ENCODE assay signal across 1 cellular context in the genomic region with DNA sequence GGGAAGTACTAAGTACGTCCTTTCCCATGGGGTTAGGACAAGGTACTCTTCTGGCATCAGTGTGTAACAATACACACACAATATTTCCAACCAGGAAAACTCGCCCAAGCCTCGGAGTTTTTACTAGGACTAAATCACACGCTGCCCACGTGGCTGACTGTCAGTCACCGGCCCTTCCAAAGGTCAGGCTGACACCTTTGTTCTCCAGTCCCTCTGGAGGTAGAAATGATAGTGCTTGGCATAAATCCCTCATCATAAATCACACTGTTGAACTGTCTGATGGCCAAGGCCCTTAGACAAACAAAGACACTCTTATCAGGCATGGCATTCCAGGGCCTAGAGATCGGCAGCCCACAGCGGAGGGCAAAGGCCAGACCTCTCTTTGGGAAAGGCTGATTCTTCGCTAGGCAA.
TF ChIP-seq lines count a peak whose summit lies in the region.

No MANE protein-coding gene starts in this region.

TF ChIP-seq in HepG2, 621 proteins besides CTCF, POLR2A, EP300 and RAD21 (continued from another document and continues in another):
- TF ChIP-seq, protein P1, sequence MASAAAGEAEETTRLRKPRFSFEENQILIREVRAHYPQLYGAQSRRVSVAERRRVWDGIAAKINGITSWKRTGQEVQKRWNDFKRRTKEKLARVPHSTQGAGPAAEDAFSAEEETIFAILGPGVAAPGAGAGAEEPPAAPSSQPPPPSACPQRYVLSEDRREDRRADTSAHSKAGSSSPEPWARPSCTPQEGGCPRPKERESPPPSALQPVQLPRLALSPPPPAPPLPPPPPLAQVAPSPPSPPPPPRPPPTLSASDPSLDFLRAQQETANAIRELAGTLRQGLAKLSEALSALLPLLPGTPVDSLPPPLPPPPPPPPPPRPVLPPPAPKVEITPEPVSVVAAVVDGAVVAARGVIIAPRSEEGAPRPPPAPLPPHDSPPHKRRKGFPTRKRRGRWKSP (CRISPR knock-in tag; IDR thresholded peaks at IDR 0.05): no peak
- TF ChIP-seq HMG20B (CRISPR knock-in tag; conservative IDR thresholded peaks at IDR 0.05): peak; percentile 95
- TF ChIP-seq, protein P2, sequence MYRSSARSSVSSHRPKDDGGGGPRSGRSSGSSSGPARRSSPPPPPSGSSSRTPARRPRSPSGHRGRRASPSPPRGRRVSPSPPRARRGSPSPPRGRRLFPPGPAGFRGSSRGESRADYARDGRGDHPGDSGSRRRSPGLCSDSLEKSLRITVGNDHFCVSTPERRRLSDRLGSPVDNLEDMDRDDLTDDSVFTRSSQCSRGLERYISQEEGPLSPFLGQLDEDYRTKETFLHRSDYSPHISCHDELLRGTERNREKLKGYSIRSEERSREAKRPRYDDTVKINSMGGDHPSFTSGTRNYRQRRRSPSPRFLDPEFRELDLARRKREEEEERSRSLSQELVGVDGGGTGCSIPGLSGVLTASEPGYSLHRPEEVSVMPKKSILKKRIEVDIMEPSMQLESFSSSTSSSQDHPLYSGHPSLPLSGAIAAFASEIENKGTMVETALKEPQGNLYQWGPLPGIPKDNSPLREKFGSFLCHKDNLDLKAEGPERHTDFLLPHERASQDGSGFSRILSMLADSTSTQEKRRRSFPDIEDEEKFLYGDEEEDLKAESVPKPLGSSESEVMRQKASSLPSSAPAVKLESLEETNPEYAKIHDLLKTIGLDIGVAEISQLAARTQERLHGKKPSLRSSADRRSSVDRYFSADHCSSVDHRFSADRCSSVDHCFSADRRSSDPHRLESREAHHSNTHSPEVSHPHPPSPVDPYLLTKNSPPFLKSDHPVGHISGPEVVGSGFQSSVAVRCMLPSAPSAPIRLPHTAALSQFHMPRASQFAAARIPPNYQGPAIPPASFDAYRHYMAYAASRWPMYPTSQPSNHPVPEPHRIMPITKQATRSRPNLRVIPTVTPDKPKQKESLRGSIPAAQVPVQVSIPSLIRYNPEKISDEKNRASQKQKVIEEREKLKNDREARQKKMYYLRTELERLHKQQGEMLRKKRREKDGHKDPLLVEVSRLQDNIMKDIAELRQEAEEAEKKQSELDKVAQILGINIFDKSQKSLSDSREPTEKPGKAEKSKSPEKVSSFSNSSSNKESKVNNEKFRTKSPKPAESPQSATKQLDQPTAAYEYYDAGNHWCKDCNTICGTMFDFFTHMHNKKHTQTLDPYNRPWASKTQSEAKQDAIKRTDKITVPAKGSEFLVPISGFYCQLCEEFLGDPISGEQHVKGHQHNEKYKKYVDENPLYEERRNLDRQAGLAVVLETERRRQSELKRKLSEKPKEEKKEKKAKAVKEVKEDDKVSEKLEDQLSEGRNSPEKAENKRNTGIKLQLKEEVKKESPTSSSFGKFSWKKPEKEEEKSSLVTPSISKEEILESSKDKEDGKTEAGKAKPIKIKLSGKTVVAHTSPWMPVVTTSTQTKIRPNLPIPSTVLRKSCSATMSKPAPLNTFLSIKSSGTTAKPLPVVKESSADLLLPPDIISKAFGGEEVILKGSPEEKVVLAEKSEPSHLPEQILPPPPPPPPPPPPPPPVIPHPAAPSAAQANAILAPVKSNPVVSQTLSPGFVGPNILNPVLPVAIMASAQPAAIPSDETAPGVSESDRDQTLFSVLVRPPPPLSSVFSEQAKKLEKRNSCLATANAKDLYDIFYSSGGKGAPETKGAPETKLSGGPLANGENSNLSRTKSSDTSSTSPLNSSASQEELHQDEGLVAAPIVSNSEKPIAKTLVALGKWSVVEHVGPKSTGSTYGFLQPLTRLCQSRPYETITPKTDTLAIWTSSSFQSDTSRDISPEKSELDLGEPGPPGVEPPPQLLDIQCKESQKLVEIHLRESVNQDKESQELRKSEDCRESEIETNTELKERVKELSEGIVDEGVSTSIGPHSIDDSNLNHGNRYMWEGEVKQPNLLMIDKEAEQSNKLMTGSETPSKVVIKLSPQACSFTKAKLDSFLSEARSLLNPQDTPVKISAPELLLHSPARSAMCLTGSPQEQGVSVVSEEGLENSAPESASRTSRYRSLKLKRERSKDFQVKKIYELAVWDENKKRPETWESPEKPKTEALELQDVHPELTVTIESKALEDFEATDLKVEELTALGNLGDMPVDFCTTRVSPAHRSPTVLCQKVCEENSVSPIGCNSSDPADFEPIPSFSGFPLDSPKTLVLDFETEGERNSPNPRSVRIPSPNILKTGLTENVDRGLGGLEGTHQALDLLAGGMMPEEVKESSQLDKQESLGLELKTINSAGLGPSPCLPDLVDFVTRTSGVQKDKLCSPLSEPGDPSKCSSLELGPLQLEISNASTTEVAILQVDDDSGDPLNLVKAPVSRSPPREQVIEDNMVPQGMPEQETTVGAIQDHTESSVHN (CRISPR knock-in tag; IDR thresholded peaks at IDR 0.05): no peak
- no peak for TF ChIP-seq ARNTL (CRISPR knock-in tag; IDR thresholded peaks at IDR 0.05)
- TF ChIP-seq, protein P3, sequence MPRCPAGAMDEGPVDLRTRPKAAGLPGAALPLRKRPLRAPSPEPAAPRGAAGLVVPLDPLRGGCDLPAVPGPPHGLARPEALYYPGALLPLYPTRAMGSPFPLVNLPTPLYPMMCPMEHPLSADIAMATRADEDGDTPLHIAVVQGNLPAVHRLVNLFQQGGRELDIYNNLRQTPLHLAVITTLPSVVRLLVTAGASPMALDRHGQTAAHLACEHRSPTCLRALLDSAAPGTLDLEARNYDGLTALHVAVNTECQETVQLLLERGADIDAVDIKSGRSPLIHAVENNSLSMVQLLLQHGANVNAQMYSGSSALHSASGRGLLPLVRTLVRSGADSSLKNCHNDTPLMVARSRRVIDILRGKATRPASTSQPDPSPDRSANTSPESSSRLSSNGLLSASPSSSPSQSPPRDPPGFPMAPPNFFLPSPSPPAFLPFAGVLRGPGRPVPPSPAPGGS (CRISPR knock-in tag; IDR thresholded peaks at IDR 0.05): no peak
- TF ChIP-seq ZNF326 (CRISPR knock-in tag; IDR thresholded peaks at IDR 0.05; ENCODE audit: borderline replicate concordance): no peak
- no peak for TF ChIP-seq NFATC3 (CRISPR knock-in tag; IDR thresholded peaks at IDR 0.05)
- peak; percentile 43; the same call in 1 of the 2 replicates for TF ChIP-seq YEATS2 (CRISPR knock-in tag; IDR thresholded peaks at IDR 0.05; ENCODE audit: borderline replicate concordance)
- no peak for TF ChIP-seq ZNF33B (CRISPR knock-in tag; IDR thresholded peaks at IDR 0.05)
- TF ChIP-seq, protein P4, sequence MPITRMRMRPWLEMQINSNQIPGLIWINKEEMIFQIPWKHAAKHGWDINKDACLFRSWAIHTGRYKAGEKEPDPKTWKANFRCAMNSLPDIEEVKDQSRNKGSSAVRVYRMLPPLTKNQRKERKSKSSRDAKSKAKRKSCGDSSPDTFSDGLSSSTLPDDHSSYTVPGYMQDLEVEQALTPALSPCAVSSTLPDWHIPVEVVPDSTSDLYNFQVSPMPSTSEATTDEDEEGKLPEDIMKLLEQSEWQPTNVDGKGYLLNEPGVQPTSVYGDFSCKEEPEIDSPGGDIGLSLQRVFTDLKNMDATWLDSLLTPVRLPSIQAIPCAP (CRISPR knock-in tag; IDR thresholded peaks at IDR 0.05; ENCODE audit: low read depth): no peak
- TF ChIP-seq TOE1 (CRISPR knock-in tag; IDR thresholded peaks at IDR 0.05): no peak
- TF ChIP-seq KLF13 (CRISPR knock-in tag; IDR thresholded peaks at IDR 0.05): no peak
- TF ChIP-seq NBN (conservative IDR thresholded peaks at IDR 0.05): no peak
- no peak for TF ChIP-seq ZNF678 (CRISPR knock-in tag; IDR thresholded peaks at IDR 0.05)
- TF ChIP-seq CENPT (CRISPR knock-in tag; IDR thresholded peaks at IDR 0.05; ENCODE audit: low read depth): no peak
- TF ChIP-seq RAD51 (IDR thresholded peaks at IDR 0.05; ENCODE audit: borderline replicate concordance): no peak
- TF ChIP-seq, protein P5, sequence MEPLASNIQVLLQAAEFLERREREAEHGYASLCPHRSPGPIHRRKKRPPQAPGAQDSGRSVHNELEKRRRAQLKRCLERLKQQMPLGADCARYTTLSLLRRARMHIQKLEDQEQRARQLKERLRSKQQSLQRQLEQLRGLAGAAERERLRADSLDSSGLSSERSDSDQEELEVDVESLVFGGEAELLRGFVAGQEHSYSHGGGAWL (CRISPR knock-in tag; IDR thresholded peaks at IDR 0.05): peak; percentile 34; the same call in 1 of the 2 replicates
- TF ChIP-seq BORCS8-MEF2B (CRISPR knock-in tag; IDR thresholded peaks at IDR 0.05): peak; percentile 44; the same call in 1 of the 2 replicates
- TF ChIP-seq, protein P6, sequence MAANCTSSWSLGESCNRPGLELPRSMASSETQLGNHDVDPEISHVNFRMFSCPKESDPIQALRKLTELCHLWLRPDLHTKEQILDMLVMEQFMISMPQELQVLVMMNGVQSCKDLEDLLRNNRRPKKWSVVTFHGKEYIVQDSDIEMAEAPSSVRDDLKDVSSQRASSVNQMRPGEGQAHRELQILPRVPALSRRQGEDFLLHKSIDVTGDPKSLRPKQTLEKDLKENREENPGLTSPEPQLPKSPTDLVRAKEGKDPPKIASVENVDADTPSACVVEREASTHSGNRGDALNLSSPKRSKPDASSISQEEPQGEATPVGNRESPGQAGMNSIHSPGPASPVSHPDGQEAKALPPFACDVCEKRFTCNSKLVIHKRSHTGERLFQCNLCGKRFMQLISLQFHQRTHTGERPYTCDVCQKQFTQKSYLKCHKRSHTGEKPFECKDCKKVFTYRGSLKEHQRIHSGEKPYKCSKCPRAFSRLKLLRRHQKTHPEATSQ (CRISPR knock-in tag; IDR thresholded peaks at IDR 0.05; ENCODE audit: borderline replicate concordance): no peak
- TF ChIP-seq PAF1 (CRISPR knock-in tag; IDR thresholded peaks at IDR 0.05): no peak
- TF ChIP-seq FOXJ3 (CRISPR knock-in tag; IDR thresholded peaks at IDR 0.05; ENCODE audit: borderline replicate concordance): no peak; the same call in 1 of the 2 replicates
- no peak for TF ChIP-seq HNRNPUL1 (IDR thresholded peaks at IDR 0.05; ENCODE audit: low read depth, low read length)
- TF ChIP-seq RFX3 (CRISPR knock-in tag; IDR thresholded peaks at IDR 0.05): no peak
- TF ChIP-seq, protein P7, sequence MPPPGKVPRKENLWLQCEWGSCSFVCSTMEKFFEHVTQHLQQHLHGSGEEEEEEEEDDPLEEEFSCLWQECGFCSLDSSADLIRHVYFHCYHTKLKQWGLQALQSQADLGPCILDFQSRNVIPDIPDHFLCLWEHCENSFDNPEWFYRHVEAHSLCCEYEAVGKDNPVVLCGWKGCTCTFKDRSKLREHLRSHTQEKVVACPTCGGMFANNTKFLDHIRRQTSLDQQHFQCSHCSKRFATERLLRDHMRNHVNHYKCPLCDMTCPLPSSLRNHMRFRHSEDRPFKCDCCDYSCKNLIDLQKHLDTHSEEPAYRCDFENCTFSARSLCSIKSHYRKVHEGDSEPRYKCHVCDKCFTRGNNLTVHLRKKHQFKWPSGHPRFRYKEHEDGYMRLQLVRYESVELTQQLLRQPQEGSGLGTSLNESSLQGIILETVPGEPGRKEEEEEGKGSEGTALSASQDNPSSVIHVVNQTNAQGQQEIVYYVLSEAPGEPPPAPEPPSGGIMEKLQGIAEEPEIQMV (CRISPR knock-in tag; IDR thresholded peaks at IDR 0.05; ENCODE audit: low read depth): no peak
- no peak for TF ChIP-seq ZNF549 (CRISPR knock-in tag; IDR thresholded peaks at IDR 0.05)
- no peak for TF ChIP-seq HNRNPH1 (optimal IDR thresholded peaks at IDR 0.05; ENCODE audit: low read depth, low read length)
- TF ChIP-seq POLR2AphosphoS2 (IDR thresholded peaks at IDR 0.05; ENCODE audit: low read depth, low read length): no peak
- TF ChIP-seq, protein P8, sequence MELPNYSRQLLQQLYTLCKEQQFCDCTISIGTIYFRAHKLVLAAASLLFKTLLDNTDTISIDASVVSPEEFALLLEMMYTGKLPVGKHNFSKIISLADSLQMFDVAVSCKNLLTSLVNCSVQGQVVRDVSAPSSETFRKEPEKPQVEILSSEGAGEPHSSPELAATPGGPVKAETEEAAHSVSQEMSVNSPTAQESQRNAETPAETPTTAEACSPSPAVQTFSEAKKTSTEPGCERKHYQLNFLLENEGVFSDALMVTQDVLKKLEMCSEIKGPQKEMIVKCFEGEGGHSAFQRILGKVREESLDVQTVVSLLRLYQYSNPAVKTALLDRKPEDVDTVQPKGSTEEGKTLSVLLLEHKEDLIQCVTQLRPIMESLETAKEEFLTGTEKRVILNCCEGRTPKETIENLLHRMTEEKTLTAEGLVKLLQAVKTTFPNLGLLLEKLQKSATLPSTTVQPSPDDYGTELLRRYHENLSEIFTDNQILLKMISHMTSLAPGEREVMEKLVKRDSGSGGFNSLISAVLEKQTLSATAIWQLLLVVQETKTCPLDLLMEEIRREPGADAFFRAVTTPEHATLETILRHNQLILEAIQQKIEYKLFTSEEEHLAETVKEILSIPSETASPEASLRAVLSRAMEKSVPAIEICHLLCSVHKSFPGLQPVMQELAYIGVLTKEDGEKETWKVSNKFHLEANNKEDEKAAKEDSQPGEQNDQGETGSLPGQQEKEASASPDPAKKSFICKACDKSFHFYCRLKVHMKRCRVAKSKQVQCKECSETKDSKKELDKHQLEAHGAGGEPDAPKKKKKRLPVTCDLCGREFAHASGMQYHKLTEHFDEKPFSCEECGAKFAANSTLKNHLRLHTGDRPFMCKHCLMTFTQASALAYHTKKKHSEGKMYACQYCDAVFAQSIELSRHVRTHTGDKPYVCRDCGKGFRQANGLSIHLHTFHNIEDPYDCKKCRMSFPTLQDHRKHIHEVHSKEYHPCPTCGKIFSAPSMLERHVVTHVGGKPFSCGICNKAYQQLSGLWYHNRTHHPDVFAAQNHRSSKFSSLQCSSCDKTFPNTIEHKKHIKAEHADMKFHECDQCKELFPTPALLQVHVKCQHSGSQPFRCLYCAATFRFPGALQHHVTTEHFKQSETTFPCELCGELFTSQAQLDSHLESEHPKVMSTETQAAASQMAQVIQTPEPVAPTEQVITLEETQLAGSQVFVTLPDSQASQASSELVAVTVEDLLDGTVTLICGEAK (IDR thresholded peaks at IDR 0.05): no peak
- TF ChIP-seq, protein P8 (CRISPR knock-in tag; IDR thresholded peaks at IDR 0.05): peak; percentile 64; the same call in 1 of the 2 replicates
- no peak for TF ChIP-seq ZZZ3 (CRISPR knock-in tag; IDR thresholded peaks at IDR 0.05; ENCODE audit: borderline replicate concordance)
- TF ChIP-seq ZNF383 (CRISPR knock-in tag; IDR thresholded peaks at IDR 0.05; ENCODE audit: borderline replicate concordance): no peak
